In the genomic region with DNA sequence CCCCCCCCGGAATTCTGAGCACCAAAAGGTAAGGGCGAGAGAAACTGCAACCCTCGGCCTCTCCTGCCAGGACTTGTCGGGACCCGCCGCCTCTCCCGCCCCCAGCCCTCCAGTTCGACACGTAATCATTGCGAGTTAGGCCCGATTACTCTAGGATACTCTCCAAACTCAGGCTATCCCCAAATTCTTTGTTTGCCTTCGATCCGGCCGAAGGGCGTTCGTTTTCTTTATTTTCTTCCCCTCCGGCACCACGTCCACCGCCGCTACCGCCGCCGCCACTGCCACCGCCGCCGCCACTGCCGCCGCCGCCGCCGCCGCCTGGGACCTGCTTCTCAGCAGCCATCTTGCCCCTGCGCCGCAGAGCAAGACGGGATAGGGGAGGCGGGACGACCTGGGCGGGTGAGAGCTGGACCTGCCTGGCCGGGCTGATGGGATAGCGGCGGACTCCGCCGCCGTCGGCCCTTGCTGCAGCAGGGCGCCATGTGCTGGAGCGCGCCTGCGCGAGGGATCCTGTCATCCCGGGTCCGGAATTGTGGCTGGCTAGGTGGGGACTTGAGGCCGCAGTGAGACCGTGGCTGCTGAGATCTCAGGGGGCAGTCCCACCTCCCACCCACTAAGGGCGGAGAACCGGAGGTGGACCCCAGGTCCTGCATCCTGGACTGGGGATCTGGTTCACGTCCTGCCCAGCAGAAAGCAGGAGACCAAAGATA, we compare ENCODE assay signal across 8 cellular contexts. TPM values are rescaled to one million over a fixed set of nuclear protein-coding genes. Genes with fewer than 3 reads are reported as not detected.
A peak's percentile ranks its signal among the peaks of the same experiment; 100 is the strongest.
DNase-seq lines count a peak whose midpoint lies in the region; ATAC-seq, FAIRE-seq and TF ChIP-seq lines count a peak whose summit lies in the region.

Gene SRP68 (minus strand): TSS at position 369 of the 710 bp plus-strand sequence. CDS start 26 bp downstream, at position 343.

- H3K4me3 ChIP-seq in ascending aorta (peak within 1 kb of the TSS; percentile 81 to 96), right cardiac atrium (ENCODE audit: low read length) (peak within 1 kb of the TSS; percentile 76), uterus (peak within 1 kb of the TSS; percentile 67 to 90)

- peak within 1 kb of the TSS; percentile 91 for H3K27ac Mint-ChIP-seq in T-helper 2 cell treated with Interferon-gamma antibody and Interleukin-4, amounts not matched to agents 5 μg/mL and 100 μg/mL, for 36 hours

- peaks cover 17 to 38% of the 10 kb centered on the region in 2 donors for H3K4me1 ChIP-seq in ascending aorta
- no peaks in the 10 kb centered on the region for H3K4me1 ChIP-seq in right cardiac atrium (ENCODE audit: control insufficient read depth, insufficient read depth, low read length)
- H3K4me1 ChIP-seq in uterus = peaks cover 0 to 22% of the 10 kb centered on the region in 2 donors

- H3K27me3 ChIP-seq in ascending aorta = peaks cover 31% of the 10 kb centered on the region
- no peaks in the 10 kb centered on the region for H3K27me3 ChIP-seq in right cardiac atrium (ENCODE audit: control insufficient read depth, insufficient read depth)
- H3K27me3 ChIP-seq in uterus = peaks cover 34 to 35% of the 10 kb centered on the region in 2 donors

- peak; percentile 88 for TF ChIP-seq POLR2A in GM12892 (IDR thresholded peaks at IDR 0.05; ENCODE audit: low read depth, low read length)
- TF ChIP-seq POLR2A in uterus (IDR thresholded peaks at IDR 0.05) = peak; percentile 50 to 58

- under 1% methylated on average over 57 of the region's 57 CpGs for WGBS in right cardiac atrium

- peak within 1 kb of the TSS; percentile 50 to 68 for H3K27ac ChIP-seq in ascending aorta
- peak within 1 kb of the TSS; percentile 26 for H3K27ac ChIP-seq in right cardiac atrium (ENCODE audit: low read length)
- H3K27ac ChIP-seq in uterus = peak within 1 kb of the TSS; percentile 74 to 76

- intact Hi-C loops in ascending aorta (cut with DNase I) (loop anchor here (2.0 kb wide), 1 partner anchor 30 kb away; the partner anchor contains the start of gene EXOC7), right cardiac atrium (cut with DNase I) (loop anchor here in 1 of 4 donors (2.0 kb wide), 1 partner anchor 18 kb away; no protein-coding TSS in a partner anchor), uterus (cut with DNase I; ENCODE audit: low total_unique reads) (no loop called here)

- FAIRE-seq in GM12892 (lab: Jason Lieb, UNC) = peak; percentile 99

- H3K4me1 Mint-ChIP-seq in T-helper 2 cell treated with Interferon-gamma antibody and Interleukin-4, amounts not matched to agents 5 μg/mL and 100 μg/mL, for 36 hours (ENCODE audit: low read depth) = peaks cover 27% of the 10 kb centered on the region

- H3K36me3 ChIP-seq in ascending aorta (peaks cover 14 to 16% of the 10 kb centered on the region in 2 donors), uterus (no peaks in the 10 kb centered on the region)

- TF ChIP-seq CTCF in ascending aorta (IDR thresholded peaks at IDR 0.05) (no peak), uterus (IDR thresholded peaks at IDR 0.05) (peak in 2 of 4 experiments; percentile 14 to 45)

- ATAC-seq in HG02870 (IDR thresholded peaks at IDR 0.05; ENCODE audit: unreplicated experiment) (peak; percentile 76), right cardiac atrium (peak; percentile 99 to 100)

- H3K9me3 ChIP-seq in ascending aorta (no peaks in the 10 kb centered on the region), right cardiac atrium (ENCODE audit: control insufficient read depth, low read length) (no peaks in the 10 kb centered on the region), uterus (no peaks in the 10 kb centered on the region)

- peaks cover 15% of the 10 kb centered on the region for H3K36me3 Mint-ChIP-seq in T-helper 2 cell treated with Interferon-gamma antibody and Interleukin-4, amounts not matched to agents 5 μg/mL and 100 μg/mL, for 36 hours (ENCODE audit: low read depth)

- peak within 1 kb of the TSS; percentile 97 for H3K4me3 Mint-ChIP-seq in T-helper 2 cell treated with Interferon-gamma antibody and Interleukin-4, amounts not matched to agents 5 μg/mL and 100 μg/mL, for 36 hours

- DNase-seq in GM12892 (ENCODE audit: insufficient read length) = peak; percentile 87
- DNase-seq in NCI-H187 (lab: John Stamatoyannopoulos, UW) = peak; percentile 63 to 77
- DNase-seq in T-helper 2 cell treated with Interferon-gamma antibody and Interleukin-4, amounts not matched to agents 5 μg/mL and 100 μg/mL, for 36 hours (ENCODE audit: low spot score) = peak; percentile 89
- DNase-seq in ascending aorta (ENCODE audit: low spot score in 2 of 2) = peak; percentile 67 to 96
- peak; percentile 93 to 97 (median 97) for DNase-seq in right cardiac atrium
- peak; percentile 95 for DNase-seq in putamen (ENCODE audit: low spot score)
- peak; percentile 83 to 88 for DNase-seq in uterus

- H3K27me3 Mint-ChIP-seq in T-helper 2 cell treated with Interferon-gamma antibody and Interleukin-4, amounts not matched to agents 5 μg/mL and 100 μg/mL, for 36 hours (ENCODE audit: low read depth) = peaks cover 30% of the 10 kb centered on the region

- H3K9me3 Mint-ChIP-seq in T-helper 2 cell treated with Interferon-gamma antibody and Interleukin-4, amounts not matched to agents 5 μg/mL and 100 μg/mL, for 36 hours = no peaks in the 10 kb centered on the region

RNA-seq across cellular contexts. Expression of gene SRP68, which starts in this region (rescaled TPM):
- polyA plus RNA-seq in GM12892 (2012; ENCODE audit: missing spikeins) = 37.8 TPM
- total RNA-seq in ascending aorta = 15.6 TPM
- total RNA-seq in right cardiac atrium = 10 to 100 TPM; 59.9 to 63.5 (median 61.5) TPM
- polyA plus RNA-seq in right cardiac atrium = 34.6 TPM
- 100 to 1,000 TPM in 1 of 4 donors, 10 to 100 TPM in 3; 25.1 to 117 (median 65.0) TPM for total RNA-seq in uterus

Comparison
In these comparisons a context has a peak if more than half of its experiments do, and no peak if none do; other contexts are left out.
1. Peak in every context shown above with its lines: DNase-seq, ATAC-seq, H3K4me3 ChIP-seq and H3K27ac ChIP-seq.